25 cellular contexts compared by ENCODE assay signal in the genomic region with DNA sequence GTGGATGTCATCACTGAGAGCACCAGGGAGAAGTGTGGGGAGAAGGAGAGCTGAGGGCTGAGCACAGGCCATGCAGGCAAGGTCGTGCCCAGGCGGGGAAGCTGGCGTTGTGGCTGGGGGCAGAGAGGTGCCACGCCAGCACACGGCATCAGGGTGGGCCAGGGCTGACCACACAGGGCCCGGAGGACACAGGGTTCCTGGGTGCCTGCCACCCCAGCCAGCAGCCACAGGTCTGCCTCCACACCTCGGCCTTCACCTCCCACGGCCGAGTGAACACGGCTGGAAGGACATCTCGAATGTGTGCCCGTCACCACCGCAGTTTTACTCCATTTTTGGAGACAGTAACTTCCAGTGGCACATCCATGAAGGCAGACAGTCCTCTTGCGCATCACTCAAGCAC.
A peak's percentile ranks its signal among the peaks of the same experiment; 100 is the strongest.
DNase-seq lines count a peak whose midpoint lies in the region; ATAC-seq, FAIRE-seq and TF ChIP-seq lines count a peak whose summit lies in the region.
"Had no signal": no experiment of that assay in that cellular context is flagged by ENCODE, and none has a peak within 500 bp of the region (broad histone marks: within the 10 kb centered on the region; RNA-seq: fewer than 3 reads in every experiment).

No MANE protein-coding gene starts in this region.

- H2BK20ac ChIP-seq in H1 (ENCODE audit: low read length), result no peak overlapping the region

- no peak overlapping the region for H2BK5ac ChIP-seq in H1 (ENCODE audit: low read depth, low read length)
- peak overlapping the region; percentile 40 for H2BK5ac ChIP-seq in neuronal stem cell (ENCODE audit: low read length)

- H3K27me3 ChIP-seq in H1 (replicated peaks in 1 of 4; ENCODE audit: control insufficient read depth in 3 of 4, extremely low read depth in 1 of 4, insufficient read depth in 3 of 4, low read length in 3 of 4) (no peaks in the 10 kb centered on the region), neuronal stem cell (ENCODE audit: control insufficient read depth in 3 of 3, insufficient read depth in 3 of 3, low read depth in 1 of 3, low read length in 3 of 3) (no peaks in the 10 kb centered on the region), tibial artery (no peaks in the 10 kb centered on the region)
- H3K27me3 ChIP-seq: right lobe of liver, SJCRH30, stomach had no signal

- H2AFZ ChIP-seq in H1 (ENCODE audit: low read length) (no peak overlapping the region), neuronal stem cell (ENCODE audit: low read length) (no peak overlapping the region)

- peak overlapping the region; percentile 71; the same call in 1 of the 2 replicates for H2BK12ac ChIP-seq in H1 (ENCODE audit: low read depth, low read length)
- peak overlapping the region; percentile 89 for H2BK12ac ChIP-seq in neuronal stem cell (ENCODE audit: low read length)

- H4K5ac ChIP-seq in H1 (ENCODE audit: insufficient read length, low read depth, low read length), result no peak overlapping the region

- H4K20me1 ChIP-seq in H1 (replicated peaks in 1 of 2; ENCODE audit: control insufficient read depth in 1 of 2, insufficient read depth in 2 of 2, low read length in 2 of 2), result no peaks in the 10 kb centered on the region

- no peak overlapping the region for H2BK120ac ChIP-seq in H1 (replicated peaks; ENCODE audit: low read depth, low read length)
- H2BK120ac ChIP-seq in neuronal stem cell (ENCODE audit: low read depth, low read length), result no peak overlapping the region

- POLR2A ChIA-PET in H1 (lab: Charles Lee; ENCODE audit: partially characterized antibody), result no interaction called here

- H3K4ac ChIP-seq in H1 (replicated peaks; ENCODE audit: insufficient read length, low read depth, low read length) (no peak overlapping the region), neuronal stem cell (ENCODE audit: low read length) (no peak overlapping the region)

- H3K18ac ChIP-seq in H1 (ENCODE audit: extremely low read depth, low read length), result no peak overlapping the region
- H3K18ac ChIP-seq in neuronal stem cell (ENCODE audit: low read length), result peak overlapping the region; percentile 24

- TF ChIP-seq POLR2A in H1 (IDR thresholded peaks at IDR 0.05; ENCODE audit: control extremely low read depth in 1 of 2, low read depth in 2 of 2, low read length in 2 of 2), result no peak

- H3K27ac ChIP-seq in H1 (ENCODE audit: low read depth, low read length) (no peak overlapping the region), neuronal stem cell (replicated peaks; ENCODE audit: low read length) (no peak overlapping the region), tibial artery (peak overlapping the region; percentile 59 to 75)
- H3K27ac ChIP-seq: lower lobe of right lung, right lobe of liver, SJCRH30 had no signal

- no peak for TF ChIP-seq RAD21 in H1 (IDR thresholded peaks at IDR 0.05 in 1 of 2, conservative IDR thresholded peaks at IDR 0.05 in 1 of 2; ENCODE audit: low read depth in 2 of 2, low read length in 2 of 2)

- 90% methylated on average over 14 of the region's 14 CpGs; no CpG with 5 or more reads in 1 of the 2 experiments for WGBS in H1 (ENCODE audit: extremely low coverage in 1 of 2, insufficient coverage in 1 of 2, insufficient read length in 1 of 2, insufficient replicate concordance in 2 of 2, low coverage in 1 of 2, low lambda C conversion rate in 2 of 2, missing lambda C conversion rate in 1 of 2), 2 experiments
- no CpG with 5 or more reads among the region's 14 CpGs for WGBS in neuronal stem cell (ENCODE audit: extremely low coverage in 2 of 2, insufficient read length in 2 of 2, insufficient replicate concordance in 1 of 2), 2 donors

- no peak overlapping the region for H3K4me2 ChIP-seq in H1 (ENCODE audit: insufficient read depth in 1 of 2, low read depth in 2 of 2, low read length in 2 of 2)
- no peak overlapping the region for H3K4me2 ChIP-seq in neuronal stem cell (ENCODE audit: insufficient read depth, low read length, poor library complexity, severe bottlenecking)

- no peaks in the 10 kb centered on the region for H3K36me3 ChIP-seq in H1 (ENCODE audit: control insufficient read depth in 2 of 4, insufficient read depth in 4 of 4, low read length in 3 of 4)
- no peaks in the 10 kb centered on the region for H3K36me3 ChIP-seq in neuronal stem cell (replicated peaks in 1 of 2; ENCODE audit: control insufficient read depth in 2 of 2, insufficient read depth in 2 of 2, low read length in 2 of 2)
- peaks cover 0 to under 1% (median 0%) of the 10 kb centered on the region in 3 donors for H3K36me3 ChIP-seq in tibial artery
- H3K36me3 ChIP-seq: right lobe of liver, SJCRH30 had no signal

- H2BK15ac ChIP-seq in H1 (ENCODE audit: low read length) (no peak overlapping the region), neuronal stem cell (ENCODE audit: low read length) (peak overlapping the region; percentile 42)

- intact Hi-C loops in Right ventricle myocardium superior (cut with DNase I) (no loop called here), Right ventricle myocardium inferior (cut with DNase I) (no loop called here), tibial artery (cut with DNase I; ENCODE audit: low total_unique reads) (no loop called here)

- H3K4me1 ChIP-seq in H1 (replicated peaks in 1 of 4; ENCODE audit: control insufficient read depth in 3 of 4, insufficient read depth in 4 of 4, low read length in 3 of 4) (peaks cover 0 to 4% (median 0%) of the 10 kb centered on the region in 4 experiments; a peak in 3 of 7 replicates), neuronal stem cell (ENCODE audit: control insufficient read depth in 2 of 2, insufficient read depth in 1 of 2, low read depth in 1 of 2, low read length in 2 of 2) (peaks cover 2% of the 10 kb centered on the region in 2 donors), tibial artery (peaks cover 0 to 86% (median 56%) of the 10 kb centered on the region in 4 donors)
- H3K4me1 ChIP-seq: right lobe of liver, SJCRH30 had no signal

- H3K9ac ChIP-seq in H1 (replicated peaks in 1 of 4; ENCODE audit: extremely low read depth in 1 of 4, low read depth in 3 of 4, low read length in 3 of 4) (no peak overlapping the region), neuronal stem cell (ENCODE audit: low read depth, low read length, poor library complexity) (no peak overlapping the region)

- H4K91ac ChIP-seq in H1 (replicated peaks; ENCODE audit: insufficient read length, low read length) (no peak overlapping the region), neuronal stem cell (ENCODE audit: low read depth, low read length, poor library complexity) (peak overlapping the region; percentile 49)

- no peak overlapping the region for H3K14ac ChIP-seq in H1 (ENCODE audit: insufficient read length)
- no peak overlapping the region for H3K14ac ChIP-seq in neuronal stem cell (ENCODE audit: low read length)

- TF ChIP-seq CTCF in H1 (IDR thresholded peaks at IDR 0.05; ENCODE audit: control extremely low read depth in 1 of 3, insufficient read depth in 1 of 3, low read depth in 1 of 3, low read length in 3 of 3) (no peak), tibial artery (IDR thresholded peaks at IDR 0.05) (no peak)

- H2AK5ac ChIP-seq in H1 (ENCODE audit: low read depth, low read length), result peak overlapping the region; percentile 84; the same call in 1 of the 2 replicates
- H2AK5ac ChIP-seq in neuronal stem cell (ENCODE audit: low read depth, low read length), result no peak overlapping the region

- H3K79me1 ChIP-seq in H1 (ENCODE audit: low read depth, low read length) (no peaks in the 10 kb centered on the region), neuronal stem cell (ENCODE audit: low read depth, low read length) (no peaks in the 10 kb centered on the region)

- H4K8ac ChIP-seq in H1 (ENCODE audit: extremely low read depth, insufficient read depth, low read length) (no peak overlapping the region), neuronal stem cell (ENCODE audit: low read depth, low read length) (no peak overlapping the region)

- H3K9me3 ChIP-seq in H1 (ENCODE audit: insufficient read depth in 2 of 2, low read depth in 1 of 2, low read length in 1 of 2) (no peaks in the 10 kb centered on the region), neuronal stem cell (replicated peaks in 1 of 2; ENCODE audit: control insufficient read depth in 2 of 2, insufficient read depth in 1 of 2, low read depth in 1 of 2, low read length in 2 of 2) (no peaks in the 10 kb centered on the region), tibial artery (no peaks in the 10 kb centered on the region)
- H3K9me3 ChIP-seq: lower lobe of right lung, right lobe of liver, SJCRH30, stomach had no signal

- CTCF ChIA-PET in H1 (lab: Charles Lee; ENCODE audit: partially characterized antibody), result interaction anchor here (1.0 to 1.7 kb wide), 2 partner anchors 9 to 370 kb away, joined by 3 to 8 read pairs; no protein-coding TSS in a partner anchor

- no peak overlapping the region for H3K23ac ChIP-seq in H1 (ENCODE audit: insufficient read length)
- no peak overlapping the region for H3K23ac ChIP-seq in neuronal stem cell (ENCODE audit: low read depth, low read length, poor library complexity)

- H3K79me2 ChIP-seq in H1 (ENCODE audit: control insufficient read depth in 1 of 2, insufficient read depth in 2 of 2, low read length in 2 of 2), result no peaks in the 10 kb centered on the region

- no peak for FAIRE-seq in H1 (lab: Jason Lieb, UNC)
- FAIRE-seq: H54, RCC 7860 had no signal

- no peak for TF ChIP-seq EP300 in H1 (IDR thresholded peaks at IDR 0.05; ENCODE audit: borderline replicate concordance in 1 of 2, low read depth in 2 of 2, low read length in 2 of 2)

- no peaks in the 10 kb centered on the region for H3K23me2 ChIP-seq in H1 (ENCODE audit: low read depth, low read length)

- H3K4me3 ChIP-seq in H1 (ENCODE audit: extremely low read depth in 1 of 4, insufficient read depth in 2 of 4, low read depth in 3 of 4, low read length in 4 of 4), result no peak overlapping the region
- peak overlapping the region in 1 of 2 donors; percentile 40 for H3K4me3 ChIP-seq in neuronal stem cell (ENCODE audit: low read length in 2 of 2)
- H3K4me3 ChIP-seq in tibial artery, result no peak overlapping the region
- H3K4me3 ChIP-seq: lower lobe of right lung, right lobe of liver, SJCRH30, stomach had no signal

- no peak for ATAC-seq in Right ventricle myocardium superior (ENCODE audit: poor library complexity)
- no peak for ATAC-seq in Right ventricle myocardium inferior
- ATAC-seq: activated T-helper 17 cell treated with anti-CD3 and anti-CD28 coated beads, Interleukin-2, amount 50 U/mL, for 72 hours had no signal

- no peak overlapping the region for H3K56ac ChIP-seq in H1 (replicated peaks; ENCODE audit: insufficient read length, low read depth, low read length)

- DNase-seq in Right ventricle myocardium superior (peak; percentile 35), Right ventricle myocardium inferior (ENCODE audit: missing footprints) (no peak), H1 (ENCODE audit: low read depth in 1 of 2, low spot score in 2 of 2) (no peak), neuronal stem cell (ENCODE audit: low spot score) (no peak), tibial artery (no peak), NCI-H2029 treated with DMSO at 0.1 percent for 48 hours (lab: John Stamatoyannopoulos, UW) (no peak), mucosa of gallbladder (ENCODE audit: low spot score) (no peak), KG1 (lab: John Stamatoyannopoulos, UW) (no peak)
- DNase-seq: activated CD4-positive, alpha-beta memory T cell treated with anti-CD3 and anti-CD28 coated beads for 36 hours; activated CD4-positive, CD25-positive, alpha-beta regulatory T cell treated with anti-CD3 and anti-CD28 coated beads, Interleukin-2, amount 50 U/mL, for 72 hours; activated CD8-positive, alpha-beta memory T cell treated with anti-CD3 and anti-CD28 coated beads, Interleukin-2, amount 50 U/mL, for 4 hours; activated naive CD8-positive, alpha-beta T cell treated with anti-CD3 and anti-CD28 coated beads for 36 hours; glutamatergic neuron; lower lobe of right lung; NCI-H1105 treated with DMSO at 0.1 percent for 48 hours; NCI-H1930; NCI-H226; SJCRH30; stomach; T-helper 1 cell; trophoblast cell had no signal

Comparison
In these comparisons a context has a peak if more than half of its experiments do, and no peak if none do; other contexts are left out.
1. H3K27ac ChIP-seq: peak in tibial artery (2 of 2); none in H1 (single experiment) and neuronal stem cell (single experiment).